13 cellular contexts compared by ENCODE assay signal in genomic region chr22:15738909-15739391, GRCh38. TPM values are rescaled to one million over a fixed set of nuclear protein-coding genes. Genes with fewer than 3 reads are reported as not detected.
DNase-seq lines count a peak whose midpoint lies in the region; ATAC-seq, FAIRE-seq and TF ChIP-seq lines count a peak whose summit lies in the region.
"Not testable (repeated sequence)": the region's sequence is repeated elsewhere in the genome, so short reads cannot be mapped to it uniquely, and the experiment has no call there.
"Had no signal": no experiment of that assay in that cellular context is flagged by ENCODE, and none has a peak within 500 bp of the region (broad histone marks: within the 10 kb centered on the region; RNA-seq: fewer than 3 reads in every experiment).

No MANE protein-coding gene starts in this region.

- intact Hi-C loops in K562 (cut with micrococcal nuclease); right cardiac atrium (cut with DNase I); mucosa of descending colon (cut with DNase I, micrococcal nuclease); upper lobe of right lung (cut with DNase I): not testable (repeated sequence)

- H3K4me1 Mint-ChIP-seq in stimulated activated naive CD8-positive, alpha-beta T cell treated with anti-CD3 and anti-CD28 coated beads, Interleukin-15, amount 100 ng/mL, for 72 hours, result not testable (repeated sequence)

- CTCF ChIA-PET in K562 (lab: Yijun Ruan, JAX; ENCODE audit: low intra/inter-chr PET ratio), result not testable (repeated sequence)

- not testable (repeated sequence) for TF ChIP-seq POLR2A in K562 (conservative IDR thresholded peaks at IDR 0.05)

- TF ChIP-seq CTCF in DND-41 (IDR thresholded peaks at IDR 0.05; ENCODE audit: borderline replicate concordance, extremely low read depth, low read length, poor library complexity, severe bottlenecking); K562 (IDR thresholded peaks at IDR 0.05 in 2 of 3, conservative IDR thresholded peaks at IDR 0.05 in 1 of 3; ENCODE audit: insufficient read depth in 2 of 3, low read depth in 1 of 3, low read length in 3 of 3); mucosa of descending colon (IDR thresholded peaks at IDR 0.05); upper lobe of right lung (IDR thresholded peaks at IDR 0.05): not testable (repeated sequence)

- not testable (repeated sequence) for H2AFZ ChIP-seq in DND-41 (ENCODE audit: low read depth, low read length); K562 (ENCODE audit: low read depth, low read length)

- H3K27me3 ChIP-seq in DND-41 (ENCODE audit: insufficient read depth, low read length, poor library complexity); K562 (ENCODE audit: control insufficient read depth in 2 of 2, insufficient read depth in 2 of 2, low read length in 2 of 2); right cardiac atrium (ENCODE audit: control insufficient read depth, insufficient read depth); upper lobe of right lung: not testable (repeated sequence)

- not testable (repeated sequence) for H3K9me3 Mint-ChIP-seq in stimulated activated naive CD8-positive, alpha-beta T cell treated with anti-CD3 and anti-CD28 coated beads, Interleukin-15, amount 100 ng/mL, for 72 hours

- WGBS in K562 (ENCODE audit: insufficient coverage, low coverage, missing lambda C conversion rate), result 5% methylated on average over 2 of the region's 6 CpGs
- WGBS in right cardiac atrium, result 89% methylated on average over 4 of the region's 6 CpGs

- not testable (repeated sequence) for TF ChIP-seq EP300 in K562 (IDR thresholded peaks at IDR 0.05; ENCODE audit: low read length)

- DNase-seq in DND-41; K562 (ENCODE audit: extremely low read depth in 1 of 4, low spot score in 3 of 4); right cardiac atrium; mucosa of descending colon; stimulated activated naive CD8-positive, alpha-beta T cell treated with anti-CD3 and anti-CD28 coated beads, Interleukin-15, amount 100 ng/mL, for 72 hours; upper lobe of right lung: not testable (repeated sequence)

- H3K27ac ChIP-seq in DND-41 (ENCODE audit: low read length); K562 (ENCODE audit: extremely low read depth, low read depth, low read length); right cardiac atrium (ENCODE audit: low read length); upper lobe of right lung: not testable (repeated sequence)

- not testable (repeated sequence) for H3K4me3 ChIP-seq in DND-41 (ENCODE audit: low read depth in 1 of 2, low read length in 2 of 2); K562; right cardiac atrium (ENCODE audit: low read length); mucosa of descending colon; upper lobe of right lung

- 0 out of 3 replicates have a peak, but pooled peaks have one; percentile 14 for ATAC-seq in DND-41 (ENCODE audit: insufficient read depth, low read depth)
- peak; percentile 49; the same call in 2 of the 3 replicates for ATAC-seq in K562
- peak; percentile 13 to 38 for ATAC-seq in right cardiac atrium
- peak; percentile 35 for ATAC-seq in mucosa of descending colon
- peak; percentile 43 for ATAC-seq in stimulated activated naive CD8-positive, alpha-beta T cell treated with anti-CD3 and anti-CD28 coated beads, Interleukin-15, amount 100 ng/mL, for 72 hours
- ATAC-seq in upper lobe of right lung, result peak; percentile 50

- not testable (repeated sequence) for H3K4me2 ChIP-seq in DND-41 (ENCODE audit: insufficient read depth, low read length); K562 (ENCODE audit: insufficient read depth, low read length)

- H3K27ac Mint-ChIP-seq in stimulated activated naive CD8-positive, alpha-beta T cell treated with anti-CD3 and anti-CD28 coated beads, Interleukin-15, amount 100 ng/mL, for 72 hours, result not testable (repeated sequence)

- H3K36me3 ChIP-seq in DND-41 (ENCODE audit: insufficient read depth, low read length); K562 (ENCODE audit: control insufficient read depth, insufficient read depth, low read length); mucosa of descending colon (ENCODE audit: low read depth); upper lobe of right lung: not testable (repeated sequence)

- H3K9me1 ChIP-seq in K562 (ENCODE audit: control insufficient read depth, insufficient read depth, low read length), result not testable (repeated sequence)

- not testable (repeated sequence) for H3K9me3 ChIP-seq in DND-41 (ENCODE audit: insufficient read depth, low read length, severe bottlenecking); K562 (replicated peaks; ENCODE audit: control insufficient read depth, insufficient read depth, low read depth, low read length); right cardiac atrium (ENCODE audit: control insufficient read depth, low read length); mucosa of descending colon; upper lobe of right lung

- H3K4me3 Mint-ChIP-seq in stimulated activated naive CD8-positive, alpha-beta T cell treated with anti-CD3 and anti-CD28 coated beads, Interleukin-15, amount 100 ng/mL, for 72 hours, result not testable (repeated sequence)

- POLR2A ChIA-PET in K562 (lab: Yijun Ruan, JAX), result not testable (repeated sequence)

- H3K9ac ChIP-seq in DND-41 (ENCODE audit: low read depth, low read length); K562 (ENCODE audit: insufficient read depth in 1 of 2, low read depth in 2 of 2, low read length in 2 of 2): not testable (repeated sequence)

- not testable (repeated sequence) for H3K4me1 ChIP-seq in DND-41 (ENCODE audit: insufficient read depth, low read length); K562 (replicated peaks in 1 of 2; ENCODE audit: control insufficient read depth in 2 of 2, insufficient read depth in 2 of 2, low read length in 2 of 2); right cardiac atrium (ENCODE audit: control insufficient read depth, insufficient read depth, low read length); mucosa of descending colon (ENCODE audit: low read depth); upper lobe of right lung

- BruUV-seq in K562 (replicated peaks; lab: Mats Ljungman, UMichigan), result not testable (repeated sequence)

- H3K79me2 ChIP-seq in DND-41 (ENCODE audit: insufficient read depth, low read length); K562 (ENCODE audit: control insufficient read depth, insufficient read depth, low read length): not testable (repeated sequence)

- not testable (repeated sequence) for FAIRE-seq in K562 (lab: Jason Lieb, UNC)

- not testable (repeated sequence) for H4K20me1 ChIP-seq in DND-41 (ENCODE audit: insufficient read depth, low read length); K562 (replicated peaks; ENCODE audit: control insufficient read depth, insufficient read depth, low read length)

- in situ Hi-C loops in K562 (cut with MboI), result not testable (repeated sequence)

- H3K27me3 Mint-ChIP-seq in stimulated activated naive CD8-positive, alpha-beta T cell treated with anti-CD3 and anti-CD28 coated beads, Interleukin-15, amount 100 ng/mL, for 72 hours, result not testable (repeated sequence)

- not testable (repeated sequence) for TF ChIP-seq RAD21 in K562 (CRISPR knock-in tag; conservative IDR thresholded peaks at IDR 0.05 in 1 of 2, IDR thresholded peaks at IDR 0.05 in 1 of 2)

RNA-seq across cellular contexts. Expression of gene POTEH, which starts 49.1 kb away (rescaled TPM):
- not detected in 2 replicates for total RNA-seq in K562 (2011; cell fraction: chromatin; rRNA removed; ENCODE audit: low replicate concordance)
- total RNA-seq in K562 (2011; cell fraction: nucleolus; rRNA removed), result not detected in 2 replicates
- not detected in 2 replicates for total RNA-seq in K562 (2011; cell fraction: nucleoplasm; rRNA removed)
- total RNA-seq in K562 (2014; rRNA removed) (not detected in 2 replicates), K562 (2014; rRNA removed; fragmentation: Illumina TruSeq; extraction: Trizol) (not detected in 2 replicates), K562 (2015; rRNA removed; fragmentation: Illumina TruSeq; extraction: Trizol) (not detected in 2 replicates), K562 (2021) (not detected in 2 replicates), right cardiac atrium (not detected), mucosa of descending colon (not detected), upper lobe of right lung (not detected)
- polyA plus RNA-seq in K562 (2011; rRNA removed) (not detected in 2 replicates), K562 (2014; fragmentation: Illumina TruSeq; extraction: Trizol) (not detected in 2 replicates), K562 (2014; fragmentation: Nextera tagmentation; extraction: Ambion mirVana) (not detected), K562 (2014; rRNA removed) (not detected in 2 replicates), right cardiac atrium (not detected)
- polyA plus RNA-seq in K562 (2011; cell fraction: cytosol; rRNA removed), result not detected in 2 replicates
- polyA plus RNA-seq in K562 (2011; cell fraction: nucleus; rRNA removed), result not detected in 2 replicates
- polyA plus RNA-seq in K562 (2012), result not detected in 2 replicates
- not detected in 2 replicates for polyA minus RNA-seq in K562 (2011; rRNA and poly(A)+ RNA removed)
- not detected in 2 replicates for polyA minus RNA-seq in K562 (2011; cell fraction: cytosol; rRNA and poly(A)+ RNA removed)
- polyA minus RNA-seq in K562 (2011; cell fraction: nucleus; rRNA and poly(A)+ RNA removed), result not detected in 2 replicates
- total RNA-seq: B cell; Caco-2; Calu3; CD4-positive, alpha-beta T cell; CD8-positive, alpha-beta T cell; G401 had no signal
- polyA plus RNA-seq: BJ had no signal
